14 cellular contexts compared by ENCODE assay signal in the genomic region with DNA sequence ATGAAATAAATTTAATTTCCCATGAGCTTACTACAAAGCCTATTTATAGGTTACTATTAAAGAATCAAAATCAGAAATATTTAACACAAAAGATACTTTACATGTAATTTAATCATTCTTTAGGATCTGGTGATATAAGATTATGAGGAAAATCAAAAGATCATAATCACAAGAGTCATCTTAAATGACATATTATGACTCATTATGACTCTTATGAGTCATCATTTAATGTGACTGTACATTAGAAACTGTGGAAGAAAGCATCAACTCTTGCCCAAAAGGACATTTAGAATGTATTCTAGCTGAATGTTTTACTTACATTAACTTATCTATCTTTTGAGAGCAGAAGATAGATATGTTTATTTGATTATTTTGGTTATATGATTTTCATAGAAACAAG.
A peak's percentile ranks its signal among the peaks of the same experiment; 100 is the strongest.
DNase-seq lines count a peak whose midpoint lies in the region; ATAC-seq and TF ChIP-seq lines count a peak whose summit lies in the region.
"Had no signal": no experiment of that assay in that cellular context is flagged by ENCODE, and none has a peak within 500 bp of the region (broad histone marks: within the 10 kb centered on the region; RNA-seq: fewer than 3 reads in every experiment).

No MANE protein-coding gene starts in this region.

- ATAC-seq in GM19455 (IDR thresholded peaks at IDR 0.05; ENCODE audit: unreplicated experiment) = no peak
- ATAC-seq: activated T-helper 17 cell treated with anti-CD3 and anti-CD28 coated beads, Interleukin-2, amount 50 U/mL, for 72 hours; K562; sciatic nerve had no signal

- POLR2A ChIA-PET in A673 (lab: Charles Lee; ENCODE audit: low non-redundant PET) = no interaction called here

- H3K27ac ChIP-seq in A673 (ENCODE audit: low read depth, low read length, poor library complexity, severe bottlenecking) = no peak overlapping the region

- H3K4me1 ChIP-seq in A673 (ENCODE audit: insufficient read depth, low read length, poor library complexity, severe bottlenecking) (peaks cover 6% of the 10 kb centered on the region), adipocyte (ENCODE audit: control insufficient read depth, insufficient read depth, low read length) (peaks cover 4% of the 10 kb centered on the region)

- H3K4me3 ChIP-seq in A673 (ENCODE audit: low read depth, low read length, poor library complexity, severe bottlenecking) = no peak overlapping the region
- no peak overlapping the region for H3K4me3 ChIP-seq in adipocyte (ENCODE audit: low read length)
- H3K4me3 ChIP-seq: K562 had no signal

- no peaks in the 10 kb centered on the region for H3K36me3 ChIP-seq in A673 (ENCODE audit: insufficient read depth, low read length, poor library complexity, severe bottlenecking)
- no peaks in the 10 kb centered on the region for H3K36me3 ChIP-seq in adipocyte (ENCODE audit: control insufficient read depth, insufficient read depth, low read length, severe bottlenecking)

- no peaks in the 10 kb centered on the region for H3K27me3 ChIP-seq in A673 (replicated peaks; ENCODE audit: insufficient read depth, low read depth, low read length, poor library complexity)
- H3K27me3 ChIP-seq in adipocyte (replicated peaks; ENCODE audit: control insufficient read depth, insufficient read depth, low read length) = no peaks in the 10 kb centered on the region

- H3K9me3 ChIP-seq in A673 (ENCODE audit: low read depth, low read length, poor library complexity, severe bottlenecking) (peaks cover 4% of the 10 kb centered on the region), adipocyte (ENCODE audit: control insufficient read depth, low read length) (no peaks in the 10 kb centered on the region)

- intact Hi-C loops in A673 (cut with micrococcal nuclease; ENCODE audit: unreplicated experiment) = no loop called here

- CTCF ChIA-PET in A673 (lab: Charles Lee) = no interaction called here

- DNase-seq in A673 (ENCODE audit: low spot score) (peak; percentile 54), HCEC 1CT (peak; percentile 80), adipocyte (ENCODE audit: low read depth) (peak; percentile 32), hepatic stellate cell (ENCODE audit: low spot score) (peak; percentile 2), T-helper 9 cell (no peak)
- no peak for DNase-seq in activated CD4-positive, alpha-beta T cell treated with anti-CD3 and anti-CD28 coated beads, Interleukin-2, amount 50 U/mL, for 4 hours
- no peak for DNase-seq in activated CD4-positive, alpha-beta T cell treated with anti-CD3 and anti-CD28 coated beads for 4 hours
- DNase-seq: aorta, NCI-H1436, NCI-H446 had no signal

- H3K9ac ChIP-seq in adipocyte (ENCODE audit: low read length) = no peak overlapping the region

- BruUV-seq in A673 (replicated peaks; lab: Mats Ljungman, UMichigan) = no TSS peak

- no peak for TF ChIP-seq CTCF in A673 (conservative IDR thresholded peaks at IDR 0.05; ENCODE audit: low read depth, low read length)

Comparison
In these comparisons a context has a peak if more than half of its experiments do, and no peak if none do; other contexts are left out.
1. DNase-seq: peak in A673 (single experiment), HCEC 1CT (single experiment), adipocyte (single experiment) and hepatic stellate cell (single experiment); none in T-helper 9 cell (single experiment), activated CD4-positive, alpha-beta T cell treated with anti-CD3 and anti-CD28 coated beads, Interleukin-2, amount 50 U/mL, for 4 hours (0 of 2) and activated CD4-positive, alpha-beta T cell treated with anti-CD3 and anti-CD28 coated beads for 4 hours (0 of 2).